In the genomic region with DNA sequence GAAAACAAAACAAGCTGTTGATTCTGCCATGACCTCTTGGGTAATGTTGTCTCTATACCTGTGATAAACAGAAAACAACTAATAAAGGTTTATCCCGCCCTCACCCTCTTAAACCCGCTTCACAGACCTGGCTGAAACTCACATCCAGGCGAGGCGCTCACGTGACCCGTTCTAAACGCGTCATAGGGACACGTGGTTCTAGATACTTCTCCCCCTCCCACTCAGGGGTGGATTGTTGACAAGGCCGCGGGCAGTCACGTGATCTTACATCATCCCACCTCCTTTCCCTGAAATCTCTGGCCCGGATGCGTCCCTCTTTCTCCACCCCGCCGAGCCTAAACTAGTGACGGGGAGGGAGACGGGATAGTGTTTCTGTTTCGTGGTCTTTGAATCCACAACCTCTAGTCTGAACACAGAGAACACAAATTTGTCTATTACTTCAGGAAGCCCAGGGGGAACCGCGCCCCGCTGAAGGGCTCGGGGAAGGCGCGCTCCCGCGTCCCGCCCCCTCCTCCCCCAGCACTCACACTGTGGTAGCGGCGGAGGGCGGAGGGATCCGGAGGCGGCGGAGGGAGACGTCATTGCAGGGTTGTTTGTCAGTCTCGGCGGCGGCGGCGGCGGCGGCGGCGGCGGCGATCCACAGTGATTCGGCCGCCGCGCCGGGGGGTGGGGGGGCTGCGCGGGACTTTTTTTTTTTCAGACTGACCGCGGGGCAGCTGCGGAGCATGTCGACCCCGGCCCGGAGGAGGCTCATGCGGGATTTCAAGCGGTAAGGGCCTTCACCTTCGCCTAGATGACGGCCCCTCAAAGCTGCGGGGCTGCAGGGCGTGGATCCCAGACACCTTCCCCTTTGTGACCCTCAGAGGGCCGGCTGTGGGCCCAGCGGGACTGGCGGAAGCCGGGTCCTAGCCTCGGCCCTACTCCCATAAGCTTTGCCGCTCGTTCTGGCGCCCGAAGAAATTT, we compare ENCODE assay signal across 8 cellular contexts.
DNase-seq lines count a peak whose midpoint lies in the region; ATAC-seq and TF ChIP-seq lines count a peak whose summit lies in the region.

A gene (plus strand): TSS at position 699 of the 963 bp plus-strand sequence. CDS start 27 bp downstream, at position 726.

- ATAC-seq in GM19035 (IDR thresholded peaks at IDR 0.05; ENCODE audit: unreplicated experiment): peak; percentile 75
- ATAC-seq in HG03354 (IDR thresholded peaks at IDR 0.05; ENCODE audit: poor library complexity, severe bottlenecking, unreplicated experiment): peak; percentile 73
- ATAC-seq in activated CD4-positive, CD25-positive, alpha-beta regulatory T cell treated with anti-CD3 and anti-CD28 coated beads, Interleukin-2, amount 50 U/mL, for 24 hours: peak; percentile 73 to 76

- TF ChIP-seq CTCF in AG09319 (IDR thresholded peaks at IDR 0.05; ENCODE audit: low read depth, low read length): no peak

- DNase-seq in AG09319 (ENCODE audit: extremely low read depth, low read depth) (peak; percentile 100), NCI-H446 treated with DMSO at 0.1 percent for 48 hours (lab: John Stamatoyannopoulos, UW) (peak; percentile 98), cerebellar cortex (ENCODE audit: low spot score) (peak; percentile 100), iris pigment epithelial cell (ENCODE audit: low read depth) (peak; percentile 100)
- peak; percentile 89 to 95 for DNase-seq in stimulated activated CD4-positive, alpha-beta T cell treated with anti-CD3 and anti-CD28 coated beads, Interleukin-12 subunit alpha, Interleukin-12 subunit beta, amount 100 ng/mL, for 24 hours (ENCODE audit: low read depth in 2 of 2)

Comparison
In these comparisons a context has a peak if more than half of its experiments do, and no peak if none do; other contexts are left out.
1. Peak in every context shown above with its lines: DNase-seq and ATAC-seq.